ENCODE assay signal across 8 cellular contexts in genomic region chr13:94192576-94192975, GRCh38.
DNase-seq lines count a peak whose midpoint lies in the region; ATAC-seq and TF ChIP-seq lines count a peak whose summit lies in the region.

No MANE protein-coding gene starts in this region.

- H3K4me1 ChIP-seq in KMS-11 (ENCODE audit: low read depth, poor library complexity, severe bottlenecking) (no peaks in the 10 kb centered on the region), mucosa of descending colon (ENCODE audit: low read depth) (no peaks in the 10 kb centered on the region)

- H3K36me3 ChIP-seq in KMS-11 (ENCODE audit: insufficient read depth) (no peaks in the 10 kb centered on the region), mucosa of descending colon (ENCODE audit: low read depth) (no peaks in the 10 kb centered on the region)

- POLR2A ChIA-PET in activated CD4-positive, alpha-beta T cell treated with anti-CD3 and anti-CD28 coated beads for 36 hours (lab: Charles Lee): no interaction called here
- POLR2A ChIA-PET in activated CD4-positive, alpha-beta T cell treated with anti-CD3 and anti-CD28 coated beads, Interleukin-2, amount 10 ng/mL, durations not matched to agents 7 days and 5 days (lab: Charles Lee): interaction anchor here (0.5 kb wide), 1 partner anchor 165 kb away, joined by 3 read pairs; no protein-coding TSS in a partner anchor
- POLR2A ChIA-PET in activated CD8-positive, alpha-beta T cell treated with anti-CD3 and anti-CD28 coated beads, Interleukin-2, amount 10 ng/mL, durations not matched to agents 7 days and 5 days (lab: Charles Lee): no interaction called here

- no peak overlapping the region for H3K27ac ChIP-seq in KMS-11

- no peak overlapping the region for H3K4me3 Mint-ChIP-seq in activated CD4-positive, alpha-beta T cell treated with anti-CD3 and anti-CD28 coated beads for 36 hours
- no peak overlapping the region for H3K4me3 Mint-ChIP-seq in activated CD4-positive, alpha-beta T cell treated with anti-CD3 and anti-CD28 coated beads, Interleukin-2, amount 10 ng/mL, durations not matched to agents 7 days and 5 days
- no peak overlapping the region for H3K4me3 Mint-ChIP-seq in activated CD8-positive, alpha-beta T cell treated with anti-CD3 and anti-CD28 coated beads, Interleukin-2, amount 10 ng/mL, durations not matched to agents 7 days and 5 days

- DNase-seq in activated CD4-positive, alpha-beta T cell treated with anti-CD3 and anti-CD28 coated beads for 36 hours: peak; percentile 29
- no peak for DNase-seq in activated CD4-positive, alpha-beta T cell treated with anti-CD3 and anti-CD28 coated beads, Interleukin-2, amount 10 ng/mL, durations not matched to agents 7 days and 5 days
- DNase-seq in activated CD8-positive, alpha-beta T cell treated with anti-CD3 and anti-CD28 coated beads, Interleukin-2, amount 10 ng/mL, durations not matched to agents 7 days and 5 days: peak; percentile 25
- DNase-seq in mucosa of descending colon: peak in 2 of 3 donors; percentile 23 to 62
- DNase-seq in HuH-7.5 (ENCODE audit: low spot score): no peak
- DNase-seq in AG08395 (ENCODE audit: low spot score): no peak

- H3K27me3 ChIP-seq in KMS-11 (ENCODE audit: insufficient read depth, low read depth): no peaks in the 10 kb centered on the region

- intact Hi-C loops in activated CD4-positive, alpha-beta T cell treated with anti-CD3 and anti-CD28 coated beads for 36 hours (cut with DNase I, micrococcal nuclease): no loop called here
- intact Hi-C loops in mucosa of descending colon (cut with DNase I, micrococcal nuclease): no loop called here

- no peaks in the 10 kb centered on the region for H3K27me3 Mint-ChIP-seq in activated CD4-positive, alpha-beta T cell treated with anti-CD3 and anti-CD28 coated beads for 36 hours
- peaks cover 3% of the 10 kb centered on the region for H3K27me3 Mint-ChIP-seq in activated CD4-positive, alpha-beta T cell treated with anti-CD3 and anti-CD28 coated beads, Interleukin-2, amount 10 ng/mL, durations not matched to agents 7 days and 5 days
- peaks cover 2% of the 10 kb centered on the region for H3K27me3 Mint-ChIP-seq in activated CD8-positive, alpha-beta T cell treated with anti-CD3 and anti-CD28 coated beads, Interleukin-2, amount 10 ng/mL, durations not matched to agents 7 days and 5 days (ENCODE audit: low read depth)

- H3K9me3 ChIP-seq in mucosa of descending colon: no peaks in the 10 kb centered on the region

- ATAC-seq in activated CD4-positive, alpha-beta T cell treated with anti-CD3 and anti-CD28 coated beads for 36 hours: peak; percentile 39
- ATAC-seq in activated CD8-positive, alpha-beta T cell treated with anti-CD3 and anti-CD28 coated beads, Interleukin-2, amount 10 ng/mL, durations not matched to agents 7 days and 5 days: no peak
- ATAC-seq in mucosa of descending colon: peak; percentile 52
- no peak for ATAC-seq in GM21619 (IDR thresholded peaks at IDR 0.05; ENCODE audit: unreplicated experiment)

- no peaks in the 10 kb centered on the region for H3K79me2 ChIP-seq in KMS-11 (ENCODE audit: insufficient read depth, low read depth)

- no peak overlapping the region for H3K4me3 ChIP-seq in KMS-11 (IDR thresholded peaks at IDR 0.05; ENCODE audit: insufficient read depth, low read depth, low read length)
- no peak overlapping the region for H3K4me3 ChIP-seq in mucosa of descending colon

- no peaks in the 10 kb centered on the region for H3K9me3 Mint-ChIP-seq in activated CD4-positive, alpha-beta T cell treated with anti-CD3 and anti-CD28 coated beads for 36 hours (ENCODE audit: low read depth)
- H3K9me3 Mint-ChIP-seq in activated CD4-positive, alpha-beta T cell treated with anti-CD3 and anti-CD28 coated beads, Interleukin-2, amount 10 ng/mL, durations not matched to agents 7 days and 5 days: no peaks in the 10 kb centered on the region
- no peaks in the 10 kb centered on the region for H3K9me3 Mint-ChIP-seq in activated CD8-positive, alpha-beta T cell treated with anti-CD3 and anti-CD28 coated beads, Interleukin-2, amount 10 ng/mL, durations not matched to agents 7 days and 5 days (ENCODE audit: insufficient read depth)

- TF ChIP-seq CTCF in KMS-11 (conservative IDR thresholded peaks at IDR 0.05; ENCODE audit: low read depth, low read length) (peak; percentile 58), mucosa of descending colon (IDR thresholded peaks at IDR 0.05) (no peak)

- H3K36me3 Mint-ChIP-seq in activated CD4-positive, alpha-beta T cell treated with anti-CD3 and anti-CD28 coated beads for 36 hours (ENCODE audit: low read depth): no peaks in the 10 kb centered on the region
- H3K36me3 Mint-ChIP-seq in activated CD4-positive, alpha-beta T cell treated with anti-CD3 and anti-CD28 coated beads, Interleukin-2, amount 10 ng/mL, durations not matched to agents 7 days and 5 days (ENCODE audit: low read depth): no peaks in the 10 kb centered on the region
- no peaks in the 10 kb centered on the region for H3K36me3 Mint-ChIP-seq in activated CD8-positive, alpha-beta T cell treated with anti-CD3 and anti-CD28 coated beads, Interleukin-2, amount 10 ng/mL, durations not matched to agents 7 days and 5 days (ENCODE audit: low read depth)

- H3K4me2 ChIP-seq in KMS-11: no peak overlapping the region

- CTCF ChIA-PET in activated CD4-positive, alpha-beta T cell treated with anti-CD3 and anti-CD28 coated beads for 36 hours (lab: Charles Lee): interaction anchor here (0.6 to 1.4 kb wide), 3 partner anchors 19 to 1406 kb away, joined by 3 to 4 read pairs (median 4); no protein-coding TSS in a partner anchor
- CTCF ChIA-PET in activated CD4-positive, alpha-beta T cell treated with anti-CD3 and anti-CD28 coated beads, Interleukin-2, amount 10 ng/mL, durations not matched to agents 7 days and 5 days (lab: Charles Lee): interaction anchor here (1.0 kb wide), 1 partner anchor 14 kb away, joined by 5 read pairs; no protein-coding TSS in a partner anchor
- CTCF ChIA-PET in activated CD8-positive, alpha-beta T cell treated with anti-CD3 and anti-CD28 coated beads, Interleukin-2, amount 10 ng/mL, durations not matched to agents 7 days and 5 days (lab: Charles Lee): interaction anchor here (1.3 to 1.8 kb wide), 3 partner anchors 13 to 126 kb away, joined by 3 to 4 read pairs (median 3); no protein-coding TSS in a partner anchor

- no peak overlapping the region for H2AFZ ChIP-seq in KMS-11 (ENCODE audit: low read depth)

- no peak overlapping the region for H3K27ac Mint-ChIP-seq in activated CD4-positive, alpha-beta T cell treated with anti-CD3 and anti-CD28 coated beads for 36 hours
- no peak overlapping the region for H3K27ac Mint-ChIP-seq in activated CD4-positive, alpha-beta T cell treated with anti-CD3 and anti-CD28 coated beads, Interleukin-2, amount 10 ng/mL, durations not matched to agents 7 days and 5 days
- H3K27ac Mint-ChIP-seq in activated CD8-positive, alpha-beta T cell treated with anti-CD3 and anti-CD28 coated beads, Interleukin-2, amount 10 ng/mL, durations not matched to agents 7 days and 5 days: no peak overlapping the region

- no peaks in the 10 kb centered on the region for H3K4me1 Mint-ChIP-seq in activated CD4-positive, alpha-beta T cell treated with anti-CD3 and anti-CD28 coated beads for 36 hours
- no peaks in the 10 kb centered on the region for H3K4me1 Mint-ChIP-seq in activated CD4-positive, alpha-beta T cell treated with anti-CD3 and anti-CD28 coated beads, Interleukin-2, amount 10 ng/mL, durations not matched to agents 7 days and 5 days
- H3K4me1 Mint-ChIP-seq in activated CD8-positive, alpha-beta T cell treated with anti-CD3 and anti-CD28 coated beads, Interleukin-2, amount 10 ng/mL, durations not matched to agents 7 days and 5 days (ENCODE audit: low read depth): no peaks in the 10 kb centered on the region

- H3K9ac ChIP-seq in KMS-11: no peak overlapping the region

- H4K20me1 ChIP-seq in KMS-11 (ENCODE audit: insufficient read depth): no peaks in the 10 kb centered on the region

Comparison
In these comparisons a context has a peak if more than half of its experiments do, and no peak if none do; other contexts are left out.
1. DNase-seq: peak in activated CD4-positive, alpha-beta T cell treated with anti-CD3 and anti-CD28 coated beads for 36 hours (single experiment), activated CD8-positive, alpha-beta T cell treated with anti-CD3 and anti-CD28 coated beads, Interleukin-2, amount 10 ng/mL, durations not matched to agents 7 days and 5 days (single experiment) and mucosa of descending colon (2 of 3); none in activated CD4-positive, alpha-beta T cell treated with anti-CD3 and anti-CD28 coated beads, Interleukin-2, amount 10 ng/mL, durations not matched to agents 7 days and 5 days (single experiment), HuH-7.5 (single experiment) and AG08395 (single experiment).
2. ATAC-seq: peak in activated CD4-positive, alpha-beta T cell treated with anti-CD3 and anti-CD28 coated beads for 36 hours (single experiment) and mucosa of descending colon (single experiment); none in activated CD8-positive, alpha-beta T cell treated with anti-CD3 and anti-CD28 coated beads, Interleukin-2, amount 10 ng/mL, durations not matched to agents 7 days and 5 days (single experiment) and GM21619 (single experiment).